In the genomic region with DNA sequence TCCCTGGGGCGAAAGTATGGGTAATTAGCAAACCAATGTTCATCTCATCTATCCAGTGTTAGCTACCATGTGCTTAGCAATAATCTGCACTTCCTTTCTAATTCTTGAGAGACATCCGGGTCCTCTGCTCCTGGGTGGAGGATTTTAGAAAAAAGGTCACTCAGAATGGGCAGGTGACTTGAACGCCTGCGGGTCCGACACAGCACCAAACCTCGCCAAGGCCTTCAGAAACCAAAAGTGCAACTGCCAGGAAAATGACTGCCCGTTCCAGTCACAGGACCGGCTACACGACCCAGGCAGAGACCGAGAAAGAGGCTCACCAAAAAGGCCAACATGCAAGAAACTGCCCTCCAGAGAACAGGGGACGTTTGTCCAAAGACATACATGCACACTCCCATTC, we compare ENCODE assay signal across 36 cellular contexts. TPM values are rescaled to one million over a fixed set of nuclear protein-coding genes. Genes with fewer than 3 reads are reported as not detected.
DNase-seq lines count a peak whose midpoint lies in the region; ATAC-seq, FAIRE-seq and TF ChIP-seq lines count a peak whose summit lies in the region.
"Had no signal": no experiment of that assay in that cellular context is flagged by ENCODE, and none has a peak within 500 bp of the region (broad histone marks: within the 10 kb centered on the region; RNA-seq: fewer than 3 reads in every experiment).

No MANE protein-coding gene starts in this region.

- no peaks in the 10 kb centered on the region for H3K79me2 ChIP-seq in smooth muscle cell (ENCODE audit: low read depth)

- POLR2A ChIA-PET in A549 (lab: Yijun Ruan, JAX): no interaction called here

- CTCF ChIA-PET in A549 (lab: Yijun Ruan, JAX): no interaction called here

- H3F3A ChIP-seq in smooth muscle cell (ENCODE audit: low read depth): no peaks in the 10 kb centered on the region

- intact Hi-C loops in gastrocnemius medialis (cut with DNase I; ENCODE audit: low total_unique reads): no loop called here

- no peaks in the 10 kb centered on the region for H3K4me1 Mint-ChIP-seq in nephron
- no peaks in the 10 kb centered on the region for H3K4me1 Mint-ChIP-seq in type B pancreatic cell (ENCODE audit: unreplicated experiment)
- H3K4me1 Mint-ChIP-seq: B cell; CD14-positive monocyte; CD4-positive, alpha-beta memory T cell; CD8-positive, alpha-beta memory T cell had no signal

- peaks cover 50% of the 10 kb centered on the region for H3K9me3 Mint-ChIP-seq in nephron
- H3K9me3 Mint-ChIP-seq in type B pancreatic cell: no peaks in the 10 kb centered on the region

- no peak for TF ChIP-seq CTCF in A549 (IDR thresholded peaks at IDR 0.05)
- TF ChIP-seq CTCF in nephron (IDR thresholded peaks at IDR 0.05; ENCODE audit: unreplicated experiment in 3 of 3): no peak
- no peak for TF ChIP-seq CTCF in type B pancreatic cell (conservative IDR thresholded peaks at IDR 0.05)
- no peak for TF ChIP-seq CTCF in smooth muscle cell (IDR thresholded peaks at IDR 0.05; ENCODE audit: borderline replicate concordance, insufficient read depth, poor library complexity, severe bottlenecking)
- no peak for TF ChIP-seq CTCF in gastrocnemius medialis (IDR thresholded peaks at IDR 0.05 in 4 of 5, conservative IDR thresholded peaks at IDR 0.05 in 1 of 5)

- TF ChIP-seq POLR2A in A549 (IDR thresholded peaks at IDR 0.05; ENCODE audit: low read length) (no peak), gastrocnemius medialis (IDR thresholded peaks at IDR 0.05) (no peak)

- no peaks in the 10 kb centered on the region for H4K20me1 ChIP-seq in smooth muscle cell (ENCODE audit: low read depth)
- H4K20me1 ChIP-seq: BLaER1; BLaER1 treated with 17β-estradiol and CSF1 and Interleukin-3, amounts not matched to agents 10 nM and 100 nM had no signal

- H3K27me3 Mint-ChIP-seq in nephron (ENCODE audit: low read depth) (no peaks in the 10 kb centered on the region), type B pancreatic cell (no peaks in the 10 kb centered on the region)
- H3K27me3 Mint-ChIP-seq: B cell; CD4-positive, alpha-beta T cell; CD4-positive, CD25-positive, alpha-beta regulatory T cell had no signal

- in situ Hi-C loops in gastrocnemius medialis (cut with MboI; ENCODE audit: low sequenced_read_pairs in 4 of 4): no loop called here

- H3K27ac Mint-ChIP-seq in nephron: no peak overlapping the region
- no peak overlapping the region for H3K27ac Mint-ChIP-seq in type B pancreatic cell
- H3K27ac Mint-ChIP-seq: B cell; CD14-positive monocyte; CD4-positive, alpha-beta memory T cell; CD4-positive, alpha-beta T cell; CD4-positive, CD25-positive, alpha-beta regulatory T cell; CD8-positive, alpha-beta T cell had no signal

- H3K27me3 ChIP-seq in smooth muscle cell (ENCODE audit: low read depth) (no peaks in the 10 kb centered on the region), gastrocnemius medialis (peaks cover 0 to 9% (median 0%) of the 10 kb centered on the region in 3 donors)
- H3K27me3 ChIP-seq: BE2C had no signal

- no peak overlapping the region for H3K4me3 ChIP-seq in A549
- H3K4me3 ChIP-seq in smooth muscle cell: no peak overlapping the region
- no peak overlapping the region for H3K4me3 ChIP-seq in gastrocnemius medialis
- H3K4me3 ChIP-seq: BLaER1; BLaER1 treated with 17β-estradiol and CSF1 and Interleukin-3, amounts not matched to agents 10 nM and 100 nM had no signal

- FAIRE-seq in A549 (lab: Jason Lieb, UNC): peak; percentile 98
- FAIRE-seq: A204.1, D721Med had no signal

- H3K4me3 Mint-ChIP-seq in nephron: peak overlapping the region in 2 of 3 experiments; percentile 20 to 21
- no peak overlapping the region for H3K4me3 Mint-ChIP-seq in type B pancreatic cell
- H3K4me3 Mint-ChIP-seq: B cell; CD14-positive monocyte; CD4-positive, alpha-beta memory T cell; CD4-positive, alpha-beta T cell; CD4-positive, CD25-positive, alpha-beta regulatory T cell; CD8-positive, alpha-beta memory T cell; CD8-positive, alpha-beta T cell had no signal

- H3K27ac ChIP-seq in A549 (no peak overlapping the region), smooth muscle cell (ENCODE audit: low read depth) (no peak overlapping the region), gastrocnemius medialis (no peak overlapping the region)
- H3K27ac ChIP-seq: 22Rv1; BLaER1; BLaER1 treated with 17β-estradiol and CSF1 and Interleukin-3, amounts not matched to agents 10 nM and 100 nM; C4-2B had no signal

- no peaks in the 10 kb centered on the region for H3K4me1 ChIP-seq in A549
- no peaks in the 10 kb centered on the region for H3K4me1 ChIP-seq in smooth muscle cell (ENCODE audit: low read depth)
- H3K4me1 ChIP-seq in gastrocnemius medialis: no peaks in the 10 kb centered on the region
- H3K4me1 ChIP-seq: BE2C, BLaER1, Caco-2 had no signal

- H3K9me3 ChIP-seq in A549 (peaks cover 82% of the 10 kb centered on the region), smooth muscle cell (replicated peaks; ENCODE audit: low read depth) (no peaks in the 10 kb centered on the region), gastrocnemius medialis (no peaks in the 10 kb centered on the region)
- H3K9me3 ChIP-seq: Caco-2 had no signal

- no peak for TF ChIP-seq RAD21 in A549 (conservative IDR thresholded peaks at IDR 0.05 in 1 of 2, IDR thresholded peaks at IDR 0.05 in 1 of 2)

- no peak for TF ChIP-seq EP300 in A549 (IDR thresholded peaks at IDR 0.05)

- 42% methylated on average over 11 of the region's 11 CpGs for WGBS in A549 (ENCODE audit: missing lambda C conversion rate)
- WGBS in smooth muscle cell (ENCODE audit: low lambda C conversion rate): 89% methylated on average over 11 of the region's 11 CpGs

- H3K36me3 ChIP-seq in smooth muscle cell (ENCODE audit: low read depth) (no peaks in the 10 kb centered on the region), gastrocnemius medialis (no peaks in the 10 kb centered on the region)
- H3K36me3 ChIP-seq: BE2C had no signal

- ATAC-seq in A549: no peak
- ATAC-seq in gastrocnemius medialis: no peak
- ATAC-seq: CD8-positive, alpha-beta T cell had no signal

- DNase-seq in A549 (ENCODE audit: low read depth in 1 of 2, low spot score in 1 of 2): no peak
- peak; percentile 52 for DNase-seq in type B pancreatic cell (ENCODE audit: extremely low spot score, unreplicated experiment)
- DNase-seq in ureter (ENCODE audit: low spot score): peak; percentile 29
- DNase-seq in smooth muscle cell (lab: John Stamatoyannopoulos, UW; ENCODE audit: unreplicated experiment): no peak
- no peak for DNase-seq in iPS-NIHi11 (ENCODE audit: low spot score)
- no peak for DNase-seq in NCI-H2029 treated with DMSO at 0.1 percent for 48 hours (lab: John Stamatoyannopoulos, UW)
- DNase-seq in gastrocnemius medialis: no peak
- DNase-seq: 8988T; ACHN; AML-193; BE2C; C1 segment of cervical spinal cord; Caco-2; Calu3; CD4-positive, alpha-beta memory T cell; CD4-positive, alpha-beta T cell; CD4-positive, CD25-positive, alpha-beta regulatory T cell; CD8-positive, alpha-beta memory T cell; CD8-positive, alpha-beta T cell; COR-L47; DMS 273 treated with DMSO at 0.1 percent for 48 hours; DMS153; DMS53; DMS79; DMS79 treated with DMSO at 0.1 percent for 48 hours; DND-41; EL had no signal

- H3K36me3 Mint-ChIP-seq in nephron (ENCODE audit: low read depth) (peaks cover 50% of the 10 kb centered on the region), type B pancreatic cell (peaks cover 9% of the 10 kb centered on the region)
- H3K36me3 Mint-ChIP-seq: CD14-positive monocyte had no signal

- H2AFZ ChIP-seq in smooth muscle cell (ENCODE audit: low read depth): no peak overlapping the region

- no peak overlapping the region for H3K4me2 ChIP-seq in A549
- no peak overlapping the region for H3K4me2 ChIP-seq in smooth muscle cell
- H3K4me2 ChIP-seq: BLaER1; BLaER1 treated with 17β-estradiol and CSF1 and Interleukin-3, amounts not matched to agents 10 nM and 100 nM had no signal

- no peak overlapping the region for H3K9ac ChIP-seq in smooth muscle cell (ENCODE audit: low read depth)
- H3K9ac ChIP-seq: BLaER1; BLaER1 treated with 17β-estradiol and CSF1 and Interleukin-3, amounts not matched to agents 10 nM and 100 nM had no signal

TF ChIP-seq in A549, 52 proteins besides CTCF, POLR2A, EP300 and RAD21 (continues in another document):
- no peak for TF ChIP-seq TFCP2L1 (CRISPR knock-in tag; IDR thresholded peaks at IDR 0.05)
- no peak for TF ChIP-seq HEYL (CRISPR knock-in tag; IDR thresholded peaks at IDR 0.05)
- no peak for TF ChIP-seq RFX5 (IDR thresholded peaks at IDR 0.05)
- TF ChIP-seq, protein P1, sequence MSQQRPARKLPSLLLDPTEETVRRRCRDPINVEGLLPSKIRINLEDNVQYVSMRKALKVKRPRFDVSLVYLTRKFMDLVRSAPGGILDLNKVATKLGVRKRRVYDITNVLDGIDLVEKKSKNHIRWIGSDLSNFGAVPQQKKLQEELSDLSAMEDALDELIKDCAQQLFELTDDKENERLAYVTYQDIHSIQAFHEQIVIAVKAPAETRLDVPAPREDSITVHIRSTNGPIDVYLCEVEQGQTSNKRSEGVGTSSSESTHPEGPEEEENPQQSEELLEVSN (IDR thresholded peaks at IDR 0.05; ENCODE audit: borderline replicate concordance, low read depth): no peak
- TF ChIP-seq CBX2 (IDR thresholded peaks at IDR 0.05; ENCODE audit: borderline replicate concordance, low read depth): no peak
- no peak for TF ChIP-seq SMC3 (IDR thresholded peaks at IDR 0.05)
- no peak for TF ChIP-seq MYC (IDR thresholded peaks at IDR 0.05; ENCODE audit: borderline replicate concordance, low read length)
- no peak for TF ChIP-seq CHD2 (IDR thresholded peaks at IDR 0.05; ENCODE audit: low read length, partially characterized antibody)
- TF ChIP-seq KDM5A (IDR thresholded peaks at IDR 0.05): no peak
- no peak for TF ChIP-seq RNF2 (IDR thresholded peaks at IDR 0.05; ENCODE audit: borderline replicate concordance, low read depth)

RNA-seq across cellular contexts. Expression of a gene that starts 39.9 kb away (rescaled TPM):
- polyA plus RNA-seq in A549 (2011; rRNA removed): 293 and 362 TPM in 2 replicates
- polyA plus RNA-seq in A549 (2012; cell fraction: cytosol; rRNA removed): 39.4 and 46.0 TPM in 2 replicates
- polyA plus RNA-seq in A549 (2012; cell fraction: nucleus; rRNA removed): 9.6 and 14.5 TPM in 2 replicates
- 157 to 197 TPM (median 162 TPM) in 3 replicates for polyA plus RNA-seq in A549 (2017; fragmentation: RNase III; extraction: RNeasy Plus Mini Kit Qiagen cat#74134 plus additional on column Dnase treatment)
- polyA minus RNA-seq in A549 (2011; rRNA and poly(A)+ RNA removed): 68.8 and 82.0 TPM in 2 replicates
- 92.6 and 110 TPM in 2 replicates for total RNA-seq in type B pancreatic cell (ENCODE audit: low replicate concordance)
- total RNA-seq in ureter: 70.3 TPM
- 155 and 161 TPM in 2 replicates for total RNA-seq in smooth muscle cell
- polyA plus RNA-seq in smooth muscle cell: 49.4 and 57.5 TPM in 2 replicates
- 100 to 1,000 TPM in 1 of 4 donors, 10 to 100 TPM in 3; 47.8 to 108 (median 91.2) TPM for total RNA-seq in gastrocnemius medialis

RNA-seq across cellular contexts. Expression of a gene that starts 40.4 kb away (rescaled TPM):
- polyA plus RNA-seq in A549 (2011; rRNA removed): 5.6 and 6.8 TPM in 2 replicates
- polyA plus RNA-seq in A549 (2012; cell fraction: cytosol; rRNA removed): 1.8 and 2.4 TPM in 2 replicates
- polyA plus RNA-seq in A549 (2012; cell fraction: nucleus; rRNA removed): 1.6 and 3.0 TPM in 2 replicates
- 4.1 to 4.7 TPM (median 4.5 TPM) in 3 replicates for polyA plus RNA-seq in A549 (2017; fragmentation: RNase III; extraction: RNeasy Plus Mini Kit Qiagen cat#74134 plus additional on column Dnase treatment)
- polyA minus RNA-seq in A549 (2011; rRNA and poly(A)+ RNA removed): 6.2 and 7.9 TPM in 2 replicates
- 5.6 and 6.8 TPM in 2 replicates for total RNA-seq in type B pancreatic cell (ENCODE audit: low replicate concordance)
- 7.5 TPM for total RNA-seq in ureter
- 4.5 and 8.6 TPM in 2 replicates for total RNA-seq in smooth muscle cell
- 2.6 and 4.7 TPM in 2 replicates for polyA plus RNA-seq in smooth muscle cell
- 1 to 10 TPM; 1.7 to 5.3 (median 2.3) TPM for total RNA-seq in gastrocnemius medialis

Comparison
In these comparisons a context has a peak if more than half of its experiments do, and no peak if none do; other contexts are left out.
1. DNase-seq: peak in type B pancreatic cell (single experiment) and ureter (single experiment); none in A549 (0 of 2), smooth muscle cell (single experiment), iPS-NIHi11 (single experiment), NCI-H2029 treated with DMSO at 0.1 percent for 48 hours (single experiment) and gastrocnemius medialis (0 of 2).